Comparison of ENCODE assay signal across 8 cellular contexts in the genomic region with DNA sequence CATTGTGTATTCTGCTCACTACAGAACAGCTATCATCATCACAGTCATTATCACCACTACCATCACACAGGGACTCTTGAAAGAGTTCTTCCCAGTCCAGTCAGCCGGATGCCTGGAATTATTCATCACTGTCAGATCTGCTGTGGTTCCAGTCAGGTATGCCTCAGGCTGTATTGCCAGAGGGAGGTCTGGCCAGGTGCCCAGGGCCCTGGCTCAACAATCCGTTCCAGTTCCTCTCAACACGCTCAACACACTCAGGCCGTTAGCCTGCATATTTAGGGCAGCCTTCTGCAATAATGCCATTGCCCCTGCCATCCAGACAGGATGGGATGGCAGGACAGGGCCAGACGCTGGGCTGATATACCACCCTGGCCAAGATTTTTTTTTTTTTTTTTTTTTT. TPM values are rescaled to one million over a fixed set of nuclear protein-coding genes. Genes with fewer than 3 reads are reported as not detected.
A peak's percentile ranks its signal among the peaks of the same experiment; 100 is the strongest.
DNase-seq lines count a peak whose midpoint lies in the region; ATAC-seq and TF ChIP-seq lines count a peak whose summit lies in the region.

No MANE protein-coding gene starts in this region.

- intact Hi-C loops in A673 (cut with micrococcal nuclease; ENCODE audit: unreplicated experiment): no loop called here

- DNase-seq in A673 (ENCODE audit: low spot score): peak; percentile 39
- DNase-seq in LoVo (ENCODE audit: low spot score): peak; percentile 47
- DNase-seq in amniotic epithelial cell (ENCODE audit: low read depth): peak; percentile 96
- DNase-seq in islet precursor cell: peak; percentile 98
- no peak for DNase-seq in activated effector memory CD4-positive, alpha-beta T cell treated with anti-CD3 and anti-CD28 coated beads, Interleukin-2, amount 50 U/mL, for 16 hours
- DNase-seq in NK-92 (lab: John Stamatoyannopoulos, UW; ENCODE audit: unreplicated experiment): no peak

- H3K27ac ChIP-seq in A673 (ENCODE audit: low read depth, low read length, poor library complexity, severe bottlenecking): no peak overlapping the region

- H3K27me3 Mint-ChIP-seq in stimulated activated memory B cell treated with anti-CD40 and anti-IgM and Interleukin-4, amounts not matched to agents 10 μg/mL and 1 μg/mL and 100 μg/mL, for 72 hours: no peaks in the 10 kb centered on the region

- H3K9me3 Mint-ChIP-seq in stimulated activated memory B cell treated with anti-CD40 and anti-IgM and Interleukin-4, amounts not matched to agents 10 μg/mL and 1 μg/mL and 100 μg/mL, for 72 hours: no peaks in the 10 kb centered on the region

- peaks cover 20% of the 10 kb centered on the region for H3K36me3 ChIP-seq in A673 (ENCODE audit: insufficient read depth, low read length, poor library complexity, severe bottlenecking)

- POLR2A ChIA-PET in A673 (lab: Charles Lee; ENCODE audit: low non-redundant PET): no interaction called here

- no peak overlapping the region for H3K4me3 Mint-ChIP-seq in stimulated activated memory B cell treated with anti-CD40 and anti-IgM and Interleukin-4, amounts not matched to agents 10 μg/mL and 1 μg/mL and 100 μg/mL, for 72 hours

- no peak for ATAC-seq in HG03460 (IDR thresholded peaks at IDR 0.05; ENCODE audit: unreplicated experiment)
- ATAC-seq in stimulated activated memory B cell treated with anti-CD40 and anti-IgM and Interleukin-4, amounts not matched to agents 10 μg/mL and 1 μg/mL and 100 μg/mL, for 72 hours: no peak

- H3K4me1 ChIP-seq in A673 (ENCODE audit: insufficient read depth, low read length, poor library complexity, severe bottlenecking): no peaks in the 10 kb centered on the region

- H3K4me3 ChIP-seq in A673 (ENCODE audit: low read depth, low read length, poor library complexity, severe bottlenecking): no peak overlapping the region

- CTCF ChIA-PET in A673 (lab: Charles Lee): interaction anchor here (0.6 kb wide), 1 partner anchor 13 kb away, joined by 5 read pairs; no protein-coding TSS in a partner anchor

- TF ChIP-seq CTCF in A673 (conservative IDR thresholded peaks at IDR 0.05; ENCODE audit: low read depth, low read length): no peak

- no peak overlapping the region for H3K27ac Mint-ChIP-seq in stimulated activated memory B cell treated with anti-CD40 and anti-IgM and Interleukin-4, amounts not matched to agents 10 μg/mL and 1 μg/mL and 100 μg/mL, for 72 hours

- no peaks in the 10 kb centered on the region for H3K4me1 Mint-ChIP-seq in stimulated activated memory B cell treated with anti-CD40 and anti-IgM and Interleukin-4, amounts not matched to agents 10 μg/mL and 1 μg/mL and 100 μg/mL, for 72 hours

- no peaks in the 10 kb centered on the region for H3K27me3 ChIP-seq in A673 (replicated peaks; ENCODE audit: insufficient read depth, low read depth, low read length, poor library complexity)

- BruUV-seq in A673 (replicated peaks; lab: Mats Ljungman, UMichigan): no TSS peak

- H3K9me3 ChIP-seq in A673 (ENCODE audit: low read depth, low read length, poor library complexity, severe bottlenecking): no peaks in the 10 kb centered on the region

- H3K36me3 Mint-ChIP-seq in stimulated activated memory B cell treated with anti-CD40 and anti-IgM and Interleukin-4, amounts not matched to agents 10 μg/mL and 1 μg/mL and 100 μg/mL, for 72 hours: peaks cover 72% of the 10 kb centered on the region

RNA-seq across cellular contexts. Expression of a gene that starts 28.6 kb away (rescaled TPM):
- total RNA-seq in A673 (2021): 0.68 TPM in 1 of 2 replicates, not detected in the other

RNA-seq across cellular contexts. Expression of a gene that starts 37.7 kb away (rescaled TPM):
- total RNA-seq in A673 (2021): 22.7 TPM in 2 replicates

RNA-seq across cellular contexts. Expression of a gene that starts 44.2 kb away (rescaled TPM):
- 68.1 and 75.2 TPM in 2 replicates for total RNA-seq in A673 (2021)

Comparison
In these comparisons a context has a peak if more than half of its experiments do, and no peak if none do; other contexts are left out.
1. DNase-seq: peak in A673 (single experiment), LoVo (single experiment), amniotic epithelial cell (single experiment) and islet precursor cell (single experiment); none in activated effector memory CD4-positive, alpha-beta T cell treated with anti-CD3 and anti-CD28 coated beads, Interleukin-2, amount 50 U/mL, for 16 hours (single experiment) and NK-92 (single experiment).